Comparison of ENCODE assay signal across 1 cellular context in genomic region chr2:77520981-77521380, GRCh38.
TF ChIP-seq lines count a peak whose summit lies in the region.

No MANE protein-coding gene starts in this region.

TF ChIP-seq in H1, 55 proteins besides CTCF, POLR2A, EP300 and RAD21:
- TF ChIP-seq USF2 (IDR thresholded peaks at IDR 0.05; ENCODE audit: low read length) (no peak), BCL11A (IDR thresholded peaks at IDR 0.05; ENCODE audit: low read depth in 2 of 2, low read length in 2 of 2) (no peak), KDM1A (IDR thresholded peaks at IDR 0.05; ENCODE audit: borderline replicate concordance, low read length) (no peak), BACH1 (IDR thresholded peaks at IDR 0.05; ENCODE audit: low read length) (no peak), RFX5 (IDR thresholded peaks at IDR 0.05; ENCODE audit: borderline replicate concordance, low read depth, low read length) (no peak)
